8 cellular contexts compared by ENCODE assay signal in genomic region chr19:1566392-1567115, GRCh38. TPM values are rescaled to one million over a fixed set of nuclear protein-coding genes. Genes with fewer than 3 reads are reported as not detected.
DNase-seq lines count a peak whose midpoint lies in the region; ATAC-seq, FAIRE-seq and TF ChIP-seq lines count a peak whose summit lies in the region.

No MANE protein-coding gene starts in this region.

- peak overlapping the region; percentile 73 for H3K4me3 ChIP-seq in fibroblast of villous mesenchyme (ENCODE audit: low read depth, low read length)
- H3K4me3 ChIP-seq in neuronal stem cell (ENCODE audit: low read length in 2 of 2): peak overlapping the region; percentile 98 to 99

- peak overlapping the region; percentile 58 for H2BK15ac ChIP-seq in neuronal stem cell (ENCODE audit: low read length)

- H2BK5ac ChIP-seq in neuronal stem cell (ENCODE audit: low read length): peak overlapping the region; percentile 96

- H2AK5ac ChIP-seq in neuronal stem cell (ENCODE audit: low read depth, low read length): peak overlapping the region; percentile 100

- DNase-seq in natural killer cell (no peak), T-helper 17 cell (no peak), fibroblast of villous mesenchyme (ENCODE audit: low read depth) (peak; percentile 78), neuronal stem cell (ENCODE audit: low spot score) (peak; percentile 84), MV-4-11 (lab: John Stamatoyannopoulos, UW) (no peak), GM12892 (ENCODE audit: insufficient read length) (no peak)
- DNase-seq in natural killer cell treated with Interleukin-12 subunit alpha and Interleukin-12 subunit beta and Interleukin-15 and Interleukin-18, amount 100 ng/mL, for 72 hours (ENCODE audit: low spot score): no peak

- peaks cover 19 to 42% of the 10 kb centered on the region in 2 donors for H3K36me3 ChIP-seq in neuronal stem cell (replicated peaks in 1 of 2; ENCODE audit: control insufficient read depth in 2 of 2, insufficient read depth in 2 of 2, low read length in 2 of 2)

- H3K4me3 Mint-ChIP-seq in natural killer cell (peak overlapping the region; percentile 47), T-helper 17 cell (peak overlapping the region; percentile 59)
- no peak overlapping the region for H3K4me3 Mint-ChIP-seq in natural killer cell treated with Interleukin-12 subunit alpha and Interleukin-12 subunit beta and Interleukin-15 and Interleukin-18, amount 100 ng/mL, for 72 hours

- H3K9ac ChIP-seq in neuronal stem cell (ENCODE audit: low read depth, low read length, poor library complexity): peak overlapping the region; percentile 99

- H3K14ac ChIP-seq in neuronal stem cell (ENCODE audit: low read length): peak overlapping the region; percentile 90

- peak overlapping the region; percentile 99 for H3K18ac ChIP-seq in neuronal stem cell (ENCODE audit: low read length)

- no peak for TF ChIP-seq POLR2A in GM12892 (IDR thresholded peaks at IDR 0.05; ENCODE audit: low read depth, low read length)

- H3K27ac Mint-ChIP-seq in natural killer cell (no peak overlapping the region), T-helper 17 cell (no peak overlapping the region)
- no peak overlapping the region for H3K27ac Mint-ChIP-seq in natural killer cell treated with Interleukin-12 subunit alpha and Interleukin-12 subunit beta and Interleukin-15 and Interleukin-18, amount 100 ng/mL, for 72 hours

- H3K36me3 Mint-ChIP-seq in natural killer cell (no peaks in the 10 kb centered on the region), T-helper 17 cell (ENCODE audit: low read depth) (no peaks in the 10 kb centered on the region)
- H3K36me3 Mint-ChIP-seq in natural killer cell treated with Interleukin-12 subunit alpha and Interleukin-12 subunit beta and Interleukin-15 and Interleukin-18, amount 100 ng/mL, for 72 hours: no peaks in the 10 kb centered on the region

- intact Hi-C loops in natural killer cell (cut with micrococcal nuclease): no loop called here

- peak overlapping the region; percentile 98 for H3K4ac ChIP-seq in neuronal stem cell (ENCODE audit: low read length)

- TF ChIP-seq CTCF in natural killer cell (IDR thresholded peaks at IDR 0.05): no peak
- no peak for TF ChIP-seq CTCF in fibroblast of villous mesenchyme (IDR thresholded peaks at IDR 0.05; ENCODE audit: insufficient read depth, low read depth, low read length)

- ATAC-seq in natural killer cell: no peak
- ATAC-seq in natural killer cell treated with Interleukin-12 subunit alpha and Interleukin-12 subunit beta and Interleukin-15 and Interleukin-18, amount 100 ng/mL, for 72 hours: no peak
- ATAC-seq in T-helper 17 cell: no peak
- ATAC-seq in activated CD4-positive, CD25-positive, alpha-beta regulatory T cell treated with anti-CD3 and anti-CD28 coated beads, Interleukin-2, amount 50 U/mL, for 24 hours: no peak

- peak overlapping the region; percentile 87 for H3K27ac ChIP-seq in neuronal stem cell (replicated peaks; ENCODE audit: low read length)

- H3K4me2 ChIP-seq in neuronal stem cell (ENCODE audit: insufficient read depth, low read length, poor library complexity, severe bottlenecking): peak overlapping the region; percentile 94

- H3K27me3 ChIP-seq in neuronal stem cell (ENCODE audit: control insufficient read depth in 3 of 3, insufficient read depth in 3 of 3, low read depth in 1 of 3, low read length in 3 of 3): peaks cover 0 to 6% (median 0%) of the 10 kb centered on the region in 3 experiments

- peak overlapping the region; percentile 85 for H2AFZ ChIP-seq in neuronal stem cell (ENCODE audit: low read length)

- no peak for FAIRE-seq in GM12892 (lab: Jason Lieb, UNC)

- H3K9me3 ChIP-seq in T-helper 17 cell (ENCODE audit: control insufficient read depth, low read length, poor library complexity, severe bottlenecking) (no peaks in the 10 kb centered on the region), neuronal stem cell (replicated peaks in 1 of 2; ENCODE audit: control insufficient read depth in 2 of 2, insufficient read depth in 1 of 2, low read depth in 1 of 2, low read length in 2 of 2) (peaks cover 0 to 10% of the 10 kb centered on the region in 2 donors)

- peaks cover 0 to 4% of the 10 kb centered on the region in 2 donors for H3K4me1 Mint-ChIP-seq in natural killer cell
- H3K4me1 Mint-ChIP-seq in natural killer cell treated with Interleukin-12 subunit alpha and Interleukin-12 subunit beta and Interleukin-15 and Interleukin-18, amount 100 ng/mL, for 72 hours (ENCODE audit: low read depth in 2 of 2): peaks cover 4 to 6% of the 10 kb centered on the region in 2 donors
- H3K4me1 Mint-ChIP-seq in T-helper 17 cell: peaks cover 10% of the 10 kb centered on the region

- H4K8ac ChIP-seq in neuronal stem cell (ENCODE audit: low read depth, low read length): peak overlapping the region; percentile 65

- peak overlapping the region; percentile 75 for H3K23ac ChIP-seq in neuronal stem cell (ENCODE audit: low read depth, low read length, poor library complexity)

- peak overlapping the region; percentile 96 for H2BK120ac ChIP-seq in neuronal stem cell (ENCODE audit: low read depth, low read length)

- H4K91ac ChIP-seq in neuronal stem cell (ENCODE audit: low read depth, low read length, poor library complexity): no peak overlapping the region

- WGBS in neuronal stem cell (ENCODE audit: extremely low coverage in 2 of 2, insufficient read length in 2 of 2, insufficient replicate concordance in 1 of 2), 2 donors: no CpG with 5 or more reads among the region's 42 CpGs

- H2BK12ac ChIP-seq in neuronal stem cell (ENCODE audit: low read length): no peak overlapping the region

- H3K4me1 ChIP-seq in neuronal stem cell (ENCODE audit: control insufficient read depth in 2 of 2, insufficient read depth in 1 of 2, low read depth in 1 of 2, low read length in 2 of 2): peaks cover 8 to 12% of the 10 kb centered on the region in 2 donors

- H3K27me3 Mint-ChIP-seq in natural killer cell (ENCODE audit: low read depth in 2 of 2) (peaks cover 10 to 13% of the 10 kb centered on the region in 2 donors), T-helper 17 cell (peaks cover 6% of the 10 kb centered on the region)
- H3K27me3 Mint-ChIP-seq in natural killer cell treated with Interleukin-12 subunit alpha and Interleukin-12 subunit beta and Interleukin-15 and Interleukin-18, amount 100 ng/mL, for 72 hours: peaks cover 8 to 13% of the 10 kb centered on the region in 2 donors

- peaks cover 15% of the 10 kb centered on the region for H3K79me1 ChIP-seq in neuronal stem cell (ENCODE audit: low read depth, low read length)

- no peaks in the 10 kb centered on the region for H3K9me3 Mint-ChIP-seq in natural killer cell
- no peaks in the 10 kb centered on the region for H3K9me3 Mint-ChIP-seq in natural killer cell treated with Interleukin-12 subunit alpha and Interleukin-12 subunit beta and Interleukin-15 and Interleukin-18, amount 100 ng/mL, for 72 hours

RNA-seq across cellular contexts. Expression of gene MEX3D, which starts 1.6 kb away (rescaled TPM):
- total RNA-seq in natural killer cell (1 to 10 TPM; 4.2 to 6.9 (median 4.4) TPM), T-helper 17 cell (1 to 10 TPM; 2.7 to 3.3 TPM), fibroblast of villous mesenchyme (33.7 and 48.6 TPM in 2 replicates)
- 1 to 10 TPM; 6.8 to 7.4 TPM for total RNA-seq in natural killer cell treated with Interleukin-12 subunit alpha and Interleukin-12 subunit beta and Interleukin-15 and Interleukin-18, amount 100 ng/mL, for 72 hours
- 59.8 TPM for polyA plus RNA-seq in neuronal stem cell (2013, experiment 1 of 2)
- polyA plus RNA-seq in neuronal stem cell (2013, experiment 2 of 2): 59.0 TPM
- 0.49 TPM for polyA plus RNA-seq in GM12892 (2012; ENCODE audit: missing spikeins)

RNA-seq across cellular contexts. Expression of gene MBD3, which starts 26.1 kb away (rescaled TPM):
- total RNA-seq in natural killer cell: 10 to 100 TPM; 55.9 to 66.7 (median 59.0) TPM
- total RNA-seq in natural killer cell treated with Interleukin-12 subunit alpha and Interleukin-12 subunit beta and Interleukin-15 and Interleukin-18, amount 100 ng/mL, for 72 hours: 100 to 1,000 TPM in 1 of 2 donors, 10 to 100 TPM in 1; 92.5 to 233 TPM
- 10 to 100 TPM; 37.9 to 40.6 TPM for total RNA-seq in T-helper 17 cell
- 73.4 and 103 TPM in 2 replicates for total RNA-seq in fibroblast of villous mesenchyme
- polyA plus RNA-seq in neuronal stem cell (2013, experiment 1 of 2): 68.0 TPM
- polyA plus RNA-seq in neuronal stem cell (2013, experiment 2 of 2): 64.2 TPM
- polyA plus RNA-seq in GM12892 (2012; ENCODE audit: missing spikeins): 12.4 TPM

RNA-seq across cellular contexts. Expression of gene UQCR11, which starts 38.7 kb away (rescaled TPM):
- 100 to 1,000 TPM in 1 of 3 donors, 10 to 100 TPM in 2; 91.2 to 142 (median 99.1) TPM for total RNA-seq in natural killer cell
- total RNA-seq in natural killer cell treated with Interleukin-12 subunit alpha and Interleukin-12 subunit beta and Interleukin-15 and Interleukin-18, amount 100 ng/mL, for 72 hours: 100 to 1,000 TPM; 179 to 184 TPM
- 100 to 1,000 TPM; 125 to 128 TPM for total RNA-seq in T-helper 17 cell
- 49.3 and 53.5 TPM in 2 replicates for total RNA-seq in fibroblast of villous mesenchyme
- 160 TPM for polyA plus RNA-seq in neuronal stem cell (2013, experiment 1 of 2)
- polyA plus RNA-seq in neuronal stem cell (2013, experiment 2 of 2): 160 TPM
- 152 TPM for polyA plus RNA-seq in GM12892 (2012; ENCODE audit: missing spikeins)

RNA-seq across cellular contexts. Expression of gene PLK5, which starts 42.7 kb away (rescaled TPM):
- total RNA-seq in natural killer cell (not detected), T-helper 17 cell (not detected), fibroblast of villous mesenchyme (under 0.01 TPM in 1 of 2 replicates, not detected in the other)
- not detected for total RNA-seq in natural killer cell treated with Interleukin-12 subunit alpha and Interleukin-12 subunit beta and Interleukin-15 and Interleukin-18, amount 100 ng/mL, for 72 hours
- polyA plus RNA-seq in neuronal stem cell (2013, experiment 1 of 2): 0.18 TPM
- polyA plus RNA-seq in neuronal stem cell (2013, experiment 2 of 2): 0.25 TPM
- not detected for polyA plus RNA-seq in GM12892 (2012; ENCODE audit: missing spikeins)

RNA-seq across cellular contexts. Expression of gene ADAMTSL5, which starts 53.7 kb away (rescaled TPM):
- total RNA-seq in natural killer cell (1 to 10 TPM in 2 of 3 donors, under 1 TPM in 1; 0.70 to 2.5 (median 1.0) TPM), T-helper 17 cell (1 to 10 TPM; 2.9 to 5.6 TPM), fibroblast of villous mesenchyme (6.4 and 6.9 TPM in 2 replicates)
- total RNA-seq in natural killer cell treated with Interleukin-12 subunit alpha and Interleukin-12 subunit beta and Interleukin-15 and Interleukin-18, amount 100 ng/mL, for 72 hours: 1 to 10 TPM; 1.2 to 1.8 TPM
- polyA plus RNA-seq in neuronal stem cell (2013, experiment 1 of 2): 0.31 TPM
- polyA plus RNA-seq in neuronal stem cell (2013, experiment 2 of 2): 0.21 TPM
- polyA plus RNA-seq in GM12892 (2012; ENCODE audit: missing spikeins): 0.23 TPM

Comparison
In these comparisons a context has a peak if more than half of its experiments do, and no peak if none do; other contexts are left out.
1. DNase-seq: peak in fibroblast of villous mesenchyme (single experiment) and neuronal stem cell (single experiment); none in natural killer cell (single experiment), natural killer cell treated with Interleukin-12 subunit alpha and Interleukin-12 subunit beta and Interleukin-15 and Interleukin-18, amount 100 ng/mL, for 72 hours (single experiment), T-helper 17 cell (0 of 3), MV-4-11 (single experiment) and GM12892 (single experiment).